Comparison of ENCODE assay signal across 8 cellular contexts in genomic region chrX:149470960-149471359, GRCh38. TPM values are rescaled to one million over a fixed set of nuclear protein-coding genes. Genes with fewer than 3 reads are reported as not detected.
DNase-seq lines count a peak whose midpoint lies in the region; ATAC-seq and TF ChIP-seq lines count a peak whose summit lies in the region.

No MANE protein-coding gene starts in this region.

- intact Hi-C loops in left colon (cut with DNase I, micrococcal nuclease): no loop called here

- TF ChIP-seq CTCF in AG09309 (IDR thresholded peaks at IDR 0.05; ENCODE audit: control insufficient read depth, insufficient read depth, low read depth, low read length, missing control alignments) (peak; percentile 93), cardiac fibroblast (IDR thresholded peaks at IDR 0.05; ENCODE audit: low read depth, low read length) (peak; percentile 81)

- ATAC-seq in GM18907 (IDR thresholded peaks at IDR 0.05; ENCODE audit: unreplicated experiment) (peak; percentile 87), HG03097 (IDR thresholded peaks at IDR 0.05; ENCODE audit: low FRiP score, unreplicated experiment) (peak; percentile 97), left colon (peak; percentile 98)

- DNase-seq in AG09309 (ENCODE audit: low read depth) (peak; percentile 8), NCI-H2227 treated with DMSO at 0.1 percent for 48 hours (lab: John Stamatoyannopoulos, UW) (peak; percentile 75), cardiac fibroblast (ENCODE audit: low read depth in 2 of 2) (peak; percentile 64 to 68), left colon (peak; percentile 42 to 72)
- peak; percentile 4 to 33 (median 15) for DNase-seq in activated CD4-positive, CD25-positive, alpha-beta regulatory T cell (lab: John Stamatoyannopoulos, UW)
- peak; percentile 24 for DNase-seq in stimulated activated CD4-positive, alpha-beta T cell treated with anti-CD3 and anti-CD28 coated beads, Interleukin-2, amount 100 ng/mL, for 4 hours (ENCODE audit: low read depth)

- H3K4me3 ChIP-seq in AG09309 (ENCODE audit: control insufficient read depth, low read depth, low read length) (no peak overlapping the region; the same call in 1 of the 2 replicates), cardiac fibroblast (replicated peaks in 1 of 2; ENCODE audit: low read depth in 2 of 2, low read length in 2 of 2) (no peak overlapping the region)

RNA-seq across cellular contexts. Expression of gene IDS, which starts 34.1 kb away (rescaled TPM):
- total RNA-seq in left colon: 10 to 100 TPM; 28.8 to 58.5 TPM

Comparison
In these comparisons a context has a peak if more than half of its experiments do, and no peak if none do; other contexts are left out.
1. DNase-seq: peak in every context shown above with its lines; median percentile 75 in NCI-H2227 treated with DMSO at 0.1 percent for 48 hours; 66 in cardiac fibroblast; 57 in left colon; 24 in stimulated activated CD4-positive, alpha-beta T cell treated with anti-CD3 and anti-CD28 coated beads, Interleukin-2, amount 100 ng/mL, for 4 hours; 15 in activated CD4-positive, CD25-positive, alpha-beta regulatory T cell; 8 in AG09309.